ENCODE assay signal across 8 cellular contexts in genomic region chr7:5793361-5794072, GRCh38.
"Had no signal": no experiment of that assay in that cellular context is flagged by ENCODE, and none has a peak within 500 bp of the region (broad histone marks: within the 10 kb centered on the region; RNA-seq: fewer than 3 reads in every experiment).

No MANE protein-coding gene starts in this region.

- DNase-seq: GDM1, GF-D8 had no signal

- FAIRE-seq: G401.6, GM12878, GM12891, GM12892, GM18507, GM19239 had no signal

- H3K4me3 ChIP-seq: GM12878 had no signal

- ATAC-seq: GM12878 had no signal
